Comparison of ENCODE assay signal across 28 cellular contexts in the genomic region with DNA sequence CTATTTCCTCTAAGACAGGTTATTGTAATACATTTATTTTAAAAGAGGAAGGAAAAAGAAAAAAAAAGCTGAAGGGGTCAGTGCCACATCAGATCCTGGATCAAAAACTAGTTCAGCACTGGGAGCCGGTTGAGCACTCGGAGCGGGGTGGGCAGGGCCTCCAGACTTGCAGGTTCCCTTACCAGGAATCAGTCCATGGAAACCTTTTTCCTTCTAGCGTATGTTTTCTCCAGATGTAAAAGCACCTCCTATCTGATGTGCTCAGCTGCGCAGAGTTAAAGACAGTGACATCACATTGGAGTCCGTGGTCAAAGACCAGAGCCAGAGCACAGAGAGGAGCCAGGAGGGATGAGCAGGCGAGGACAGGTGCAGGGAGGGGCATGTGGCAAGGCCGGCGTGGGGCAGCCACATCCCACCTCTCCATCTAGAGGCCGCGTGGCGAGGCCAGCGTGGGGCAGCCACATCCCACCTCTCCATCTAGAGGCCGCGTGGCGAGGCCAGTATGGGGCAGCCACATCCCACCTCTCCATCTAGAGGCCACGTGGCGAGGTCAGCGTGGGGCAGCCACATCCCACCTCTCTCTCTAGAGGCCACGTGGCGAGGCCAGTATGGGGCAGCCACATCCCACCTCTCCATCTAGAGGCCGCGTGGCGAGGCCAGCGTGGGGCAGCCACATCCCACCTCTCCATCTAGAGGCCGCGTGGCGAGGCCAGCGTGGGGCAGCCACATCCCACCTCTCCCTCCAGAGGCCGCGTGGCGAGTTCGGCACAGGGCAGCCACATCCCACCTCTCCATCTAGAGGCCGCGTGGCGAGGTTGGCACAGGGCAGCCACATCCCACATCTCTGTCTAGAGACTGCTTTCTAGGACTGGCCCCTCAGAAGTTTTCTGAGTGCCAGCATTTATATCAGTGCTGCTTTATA.
DNase-seq lines count a peak whose midpoint lies in the region; TF ChIP-seq lines count a peak whose summit lies in the region.
"Had no signal": no experiment of that assay in that cellular context is flagged by ENCODE, and none has a peak within 500 bp of the region (broad histone marks: within the 10 kb centered on the region; RNA-seq: fewer than 3 reads in every experiment).

No MANE protein-coding gene starts in this region.

- peaks cover 10% of the 10 kb centered on the region for H3K4me1 ChIP-seq in HEK293 (ENCODE audit: control insufficient read depth, insufficient read depth, low read length)
- peaks cover 23% of the 10 kb centered on the region for H3K4me1 ChIP-seq in KMS-11 (ENCODE audit: low read depth, poor library complexity, severe bottlenecking)
- peaks cover 13 to 24% (median 16%) of the 10 kb centered on the region in 3 donors for H3K4me1 ChIP-seq in esophagus squamous epithelium

- POLR2A ChIA-PET in HEK293 (lab: Yijun Ruan, JAX): no interaction called here

- DNase-seq in posterior vena cava (ENCODE audit: low spot score): peak; percentile 72
- no peak for DNase-seq in glutamatergic neuron
- no peak for DNase-seq in medulla oblongata (ENCODE audit: extremely low spot score)
- no peak for DNase-seq in esophagus squamous epithelium (lab: John Stamatoyannopoulos, UW)
- DNase-seq: activated CD4-positive, alpha-beta T cell treated with anti-CD3 and anti-CD28 coated beads, Interleukin-2, amount 50 U/mL, for 1 hour; activated naive CD8-positive, alpha-beta T cell treated with anti-CD3 and anti-CD28 coated beads for 36 hours; central memory CD4-positive, alpha-beta T cell; DND-41; H9; left ventricle myocardium inferior; midbrain; NCI-H2029 treated with DMSO at 0.1 percent for 48 hours; NCI-H345; RPMI8226; small intestine; stimulated activated CD4-positive, alpha-beta T cell treated with anti-CD3 and anti-CD28 coated beads, Interleukin-2, amount 100 ng/mL, for 48 hours had no signal

- H3K27me3 Mint-ChIP-seq in glutamatergic neuron (ENCODE audit: unreplicated experiment): peaks cover 4% of the 10 kb centered on the region
- H3K27me3 Mint-ChIP-seq: activated naive CD8-positive, alpha-beta T cell treated with anti-CD3 and anti-CD28 coated beads for 36 hours; dendritic cell treated with granulocyte-macrophage colony-stimulating factor and Interleukin-4, amounts not matched to agents 40 ng/mL and 50 ng/mL, for 4 days; IgD-negative memory B cell; naive thymus-derived CD8-positive, alpha-beta T cell; type B pancreatic cell had no signal

- intact Hi-C loops in posterior vena cava (cut with DNase I) (no loop called here), esophagus squamous epithelium (cut with DNase I) (no loop called here)

- TF ChIP-seq CTCF in HEK293 (tag by site-specific recombination; IDR thresholded peaks at IDR 0.05): no peak
- no peak for TF ChIP-seq CTCF in KMS-11 (conservative IDR thresholded peaks at IDR 0.05; ENCODE audit: low read depth, low read length)
- TF ChIP-seq CTCF in VCaP (conservative IDR thresholded peaks at IDR 0.05): no peak
- TF ChIP-seq CTCF in glutamatergic neuron (IDR thresholded peaks at IDR 0.05; ENCODE audit: partially characterized antibody, unreplicated experiment): no peak
- TF ChIP-seq CTCF in esophagus squamous epithelium (IDR thresholded peaks at IDR 0.05): no peak

- no peak overlapping the region for H2AFZ ChIP-seq in KMS-11 (ENCODE audit: low read depth)

- no peaks in the 10 kb centered on the region for H3K79me2 ChIP-seq in KMS-11 (ENCODE audit: insufficient read depth, low read depth)

- no peak overlapping the region for H3K4me3 Mint-ChIP-seq in glutamatergic neuron (ENCODE audit: unreplicated experiment)
- H3K4me3 Mint-ChIP-seq: activated naive CD8-positive, alpha-beta T cell treated with anti-CD3 and anti-CD28 coated beads for 36 hours; activated T-helper 1 cell treated with anti-CD3 and anti-CD28 coated beads, Interleukin-12 subunit alpha, Interleukin-12 subunit beta, Interleukin-2, Interleukin-4 antibody, amounts not matched to agents 30 ng/mL and 10 ng/mL and 1 ng/mL, durations not matched to agents 14 hours and 24 hours and 36 hours; dendritic cell treated with granulocyte-macrophage colony-stimulating factor and Interleukin-4, amounts not matched to agents 40 ng/mL and 50 ng/mL, for 4 days; H9; IgD-negative memory B cell; naive thymus-derived CD8-positive, alpha-beta T cell; T-helper 1 cell treated with Interleukin-12 subunit alpha and Interleukin-12 subunit beta and Interleukin-4 antibody, amounts not matched to agents 30 μg/mL and 1 μg/mL, for 36 hours; type B pancreatic cell had no signal

- CTCF ChIA-PET in HEK293 (lab: Yijun Ruan, JAX): no interaction called here

- H3K9me3 Mint-ChIP-seq in glutamatergic neuron (ENCODE audit: unreplicated experiment): no peaks in the 10 kb centered on the region
- H3K9me3 Mint-ChIP-seq: activated naive CD8-positive, alpha-beta T cell treated with anti-CD3 and anti-CD28 coated beads for 36 hours; activated T-helper 1 cell treated with anti-CD3 and anti-CD28 coated beads, Interleukin-12 subunit alpha, Interleukin-12 subunit beta, Interleukin-2, Interleukin-4 antibody, amounts not matched to agents 30 ng/mL and 10 ng/mL and 1 ng/mL, durations not matched to agents 14 hours and 24 hours and 36 hours; dendritic cell treated with granulocyte-macrophage colony-stimulating factor and Interleukin-4, amounts not matched to agents 40 ng/mL and 50 ng/mL, for 4 days; H9; IgD-negative memory B cell; naive thymus-derived CD8-positive, alpha-beta T cell; T-helper 1 cell treated with Interleukin-12 subunit alpha and Interleukin-12 subunit beta and Interleukin-4 antibody, amounts not matched to agents 30 μg/mL and 1 μg/mL, for 36 hours had no signal

- H3K9ac ChIP-seq in KMS-11: no peak overlapping the region

- no peaks in the 10 kb centered on the region for H3K27me3 ChIP-seq in KMS-11 (ENCODE audit: insufficient read depth, low read depth)
- H3K27me3 ChIP-seq in esophagus squamous epithelium: no peaks in the 10 kb centered on the region
- H3K27me3 ChIP-seq: gastrocnemius medialis had no signal

- H3K27ac ChIP-seq in HEK293 (ENCODE audit: extremely low read depth, low read depth, low read length) (no peak overlapping the region), KMS-11 (peak overlapping the region; percentile 96; the same call in 1 of the 2 replicates), VCaP (peak overlapping the region; percentile 71), esophagus squamous epithelium (no peak overlapping the region)
- H3K27ac ChIP-seq: C4-2B, left ventricle myocardium inferior, SK-N-MC had no signal

- H3K9me3 ChIP-seq in HEK293 (ENCODE audit: control insufficient read depth, insufficient read depth, low read depth, low read length): no peaks in the 10 kb centered on the region
- no peaks in the 10 kb centered on the region for H3K9me3 ChIP-seq in esophagus squamous epithelium
- H3K9me3 ChIP-seq: gastrocnemius medialis, left ventricle myocardium inferior had no signal

- no peaks in the 10 kb centered on the region for H4K20me1 ChIP-seq in KMS-11 (ENCODE audit: insufficient read depth)

- H3K4me1 Mint-ChIP-seq in glutamatergic neuron (ENCODE audit: low read depth, unreplicated experiment): peaks cover 6% of the 10 kb centered on the region

- peak overlapping the region; percentile 93; the same call in 1 of the 2 replicates for H3K4me2 ChIP-seq in KMS-11

- WGBS in esophagus squamous epithelium, 2 donors: 92 to 93% methylated on average over 22 to 30 of the region's 36 CpGs

- H3K36me3 ChIP-seq in HEK293 (ENCODE audit: control insufficient read depth in 2 of 2, insufficient read depth in 1 of 2, low read length in 2 of 2): peaks cover 0 to 39% of the 10 kb centered on the region in 2 experiments; a peak in 1 of 3 replicates
- H3K36me3 ChIP-seq in KMS-11 (ENCODE audit: insufficient read depth): 0 out of 2 replicates have a peak, but pooled peaks cover 3% of the 10 kb centered on the region
- peaks cover 0 to 52% (median 4%) of the 10 kb centered on the region in 3 donors for H3K36me3 ChIP-seq in esophagus squamous epithelium

- no peak for TF ChIP-seq POLR2A in esophagus squamous epithelium (IDR thresholded peaks at IDR 0.05)

- H3K27ac Mint-ChIP-seq in glutamatergic neuron (ENCODE audit: unreplicated experiment): no peak overlapping the region
- H3K27ac Mint-ChIP-seq: activated naive CD8-positive, alpha-beta T cell treated with anti-CD3 and anti-CD28 coated beads for 36 hours; dendritic cell treated with granulocyte-macrophage colony-stimulating factor and Interleukin-4, amounts not matched to agents 40 ng/mL and 50 ng/mL, for 4 days; IgD-negative memory B cell; type B pancreatic cell had no signal

- H3K4me3 ChIP-seq in HEK293 (ENCODE audit: low read depth, low read length) (no peak overlapping the region), KMS-11 (IDR thresholded peaks at IDR 0.05; ENCODE audit: insufficient read depth, low read depth, low read length) (no peak overlapping the region), esophagus squamous epithelium (no peak overlapping the region)
- H3K4me3 ChIP-seq: gastrocnemius medialis, left ventricle myocardium inferior, SK-N-MC had no signal

- H3K36me3 Mint-ChIP-seq in glutamatergic neuron (ENCODE audit: unreplicated experiment): no peaks in the 10 kb centered on the region

TF ChIP-seq in HEK293, 187 proteins besides CTCF, POLR2A, EP300 and RAD21:
- TF ChIP-seq ZNF707 (tag by site-specific recombination; IDR thresholded peaks at IDR 0.05) (no peak), EGR2 (tag by site-specific recombination; IDR thresholded peaks at IDR 0.05; ENCODE audit: low read depth) (no peak), ZNF146 (tag by site-specific recombination; IDR thresholded peaks at IDR 0.05) (peak; percentile 81)

Comparison
In these comparisons a context has a peak if more than half of its experiments do, and no peak if none do; other contexts are left out.
1. H3K27ac ChIP-seq: peak in KMS-11 (single experiment) and VCaP (single experiment); none in HEK293 (single experiment) and esophagus squamous epithelium (0 of 4).